15 cellular contexts compared by ENCODE assay signal in genomic region chr5:151665584-151665982, GRCh38. TPM values are rescaled to one million over a fixed set of nuclear protein-coding genes. Genes with fewer than 3 reads are reported as not detected.
DNase-seq lines count a peak whose midpoint lies in the region; ATAC-seq and TF ChIP-seq lines count a peak whose summit lies in the region.
"Had no signal": no experiment of that assay in that cellular context is flagged by ENCODE, and none has a peak within 500 bp of the region (broad histone marks: within the 10 kb centered on the region; RNA-seq: fewer than 3 reads in every experiment).

No MANE protein-coding gene starts in this region.

- no peaks in the 10 kb centered on the region for H3K9me3 ChIP-seq in mesenchymal stem cell (ENCODE audit: control insufficient read depth, low read length)

- no peak overlapping the region for H3K4me3 ChIP-seq in mesenchymal stem cell (ENCODE audit: insufficient read depth in 1 of 2, low read depth in 1 of 2, low read length in 2 of 2)
- H3K4me3 ChIP-seq: PC-9 had no signal

- H2AK5ac ChIP-seq in mesenchymal stem cell (ENCODE audit: low read length, severe bottlenecking) = no peak overlapping the region

- peaks cover 96% of the 10 kb centered on the region for H3K4me1 Mint-ChIP-seq in chondrocyte (ENCODE audit: low read depth)

- H3K4ac ChIP-seq in mesenchymal stem cell (ENCODE audit: low read depth in 1 of 2, low read length in 2 of 2) = no peak overlapping the region

- H2BK12ac ChIP-seq in mesenchymal stem cell (ENCODE audit: low read length in 2 of 2) = peak overlapping the region in 1 of 2 experiments; percentile 6

- WGBS in mesenchymal stem cell = 43% methylated on average over 2 of the region's 2 CpGs

- H4K91ac ChIP-seq in mesenchymal stem cell (ENCODE audit: low read length) = no peak overlapping the region

- H3K27me3 ChIP-seq in mesenchymal stem cell (ENCODE audit: control insufficient read depth in 1 of 2, insufficient read depth in 1 of 2, low read length in 2 of 2) = no peaks in the 10 kb centered on the region

- no peak overlapping the region for H2BK5ac ChIP-seq in mesenchymal stem cell (ENCODE audit: low read depth, low read length, poor library complexity, severe bottlenecking)

- peak overlapping the region; percentile 23 to 61 for H3K18ac ChIP-seq in mesenchymal stem cell (ENCODE audit: low read depth in 1 of 2, low read length in 2 of 2)

- no peak overlapping the region for H2BK15ac ChIP-seq in mesenchymal stem cell (ENCODE audit: low read depth, poor library complexity, severe bottlenecking)

- H2AFZ ChIP-seq in mesenchymal stem cell (ENCODE audit: low read depth, low read length) = no peak overlapping the region
- H2AFZ ChIP-seq: PC-9 had no signal

- H3K27ac ChIP-seq in mesenchymal stem cell (ENCODE audit: low read length, poor library complexity, severe bottlenecking) (peak overlapping the region; percentile 60), temporal lobe (ENCODE audit: low read depth, low read length) (peak overlapping the region; percentile 40)
- H3K27ac ChIP-seq: PC-9 had no signal

- H3K4me1 ChIP-seq in mesenchymal stem cell (ENCODE audit: control insufficient read depth, insufficient read depth, low read depth, low read length) = peaks cover 28% of the 10 kb centered on the region

- DNase-seq in NCI-H1092 (lab: John Stamatoyannopoulos, UW) (peak; percentile 2), chondrocyte (ENCODE audit: low spot score) (no peak), mesenchymal stem cell (no peak), cortex of kidney (lab: John Stamatoyannopoulos, UW) (no peak), medulla oblongata (ENCODE audit: extremely low spot score) (no peak)
- DNase-seq: activated CD4-positive, alpha-beta T cell treated with anti-CD3 and anti-CD28 coated beads, Interleukin-2, amount 50 U/mL, for 1 hour; CD4-positive, alpha-beta T cell; GF-D8; PC-9; T-helper 17 cell had no signal

- no peak overlapping the region for H3K4me2 ChIP-seq in mesenchymal stem cell (ENCODE audit: low read length, poor library complexity, severe bottlenecking)
- H3K4me2 ChIP-seq: PC-9 had no signal

- TF ChIP-seq CTCF in chondrocyte (IDR thresholded peaks at IDR 0.05) = no peak

- H3K4me3 Mint-ChIP-seq in chondrocyte (ENCODE audit: unreplicated experiment) = peak overlapping the region; percentile 10
- H3K4me3 Mint-ChIP-seq: activated T-helper 1 cell treated with anti-CD3 and anti-CD28 coated beads, Interleukin-12 subunit alpha, Interleukin-12 subunit beta, Interleukin-2, Interleukin-4 antibody, amounts not matched to agents 30 ng/mL and 10 ng/mL and 1 ng/mL, durations not matched to agents 14 hours and 24 hours and 36 hours; CD4-positive, alpha-beta T cell; T-helper 17 cell had no signal

- H3K27ac Mint-ChIP-seq in chondrocyte (ENCODE audit: unreplicated experiment) = peak overlapping the region; percentile 93
- H3K27ac Mint-ChIP-seq: activated T-helper 1 cell treated with anti-CD3 and anti-CD28 coated beads, Interleukin-12 subunit alpha, Interleukin-12 subunit beta, Interleukin-2, Interleukin-4 antibody, amounts not matched to agents 30 ng/mL and 10 ng/mL and 1 ng/mL, durations not matched to agents 14 hours and 24 hours and 36 hours; CD4-positive, alpha-beta T cell; T-helper 17 cell had no signal

- H4K8ac ChIP-seq in mesenchymal stem cell (ENCODE audit: low read length) = peak overlapping the region; percentile 1

- peaks cover 75 to 97% of the 10 kb centered on the region in 2 experiments for H3K36me3 ChIP-seq in mesenchymal stem cell (ENCODE audit: control insufficient read depth in 1 of 2, insufficient read depth in 2 of 2, low read depth in 1 of 2, low read length in 2 of 2)

- H3K23ac ChIP-seq in mesenchymal stem cell (ENCODE audit: low read length in 2 of 2) = no peak overlapping the region

- no peaks in the 10 kb centered on the region for H3K9me3 Mint-ChIP-seq in chondrocyte (ENCODE audit: low read depth)
- H3K9me3 Mint-ChIP-seq: activated T-helper 1 cell treated with anti-CD3 and anti-CD28 coated beads, Interleukin-12 subunit alpha, Interleukin-12 subunit beta, Interleukin-2, Interleukin-4 antibody, amounts not matched to agents 30 ng/mL and 10 ng/mL and 1 ng/mL, durations not matched to agents 14 hours and 24 hours and 36 hours; CD4-positive, alpha-beta T cell had no signal

- H3K14ac ChIP-seq in mesenchymal stem cell (ENCODE audit: low read length in 2 of 2) = no peak overlapping the region

- peak overlapping the region; percentile 74 for H3K9ac ChIP-seq in mesenchymal stem cell (ENCODE audit: low read length)

- peaks cover 79% of the 10 kb centered on the region for H3K36me3 Mint-ChIP-seq in chondrocyte (ENCODE audit: low read depth)

- no peak overlapping the region for H2BK120ac ChIP-seq in mesenchymal stem cell (ENCODE audit: low read depth, low read length)

- ATAC-seq in HG03095 (IDR thresholded peaks at IDR 0.05; ENCODE audit: unreplicated experiment) = no peak
- no peak for ATAC-seq in HG03571 (IDR thresholded peaks at IDR 0.05; ENCODE audit: unreplicated experiment)
- ATAC-seq: esophagus mucosa, T-helper 17 cell had no signal

- no peaks in the 10 kb centered on the region for H3K27me3 Mint-ChIP-seq in chondrocyte (ENCODE audit: low read depth)
- H3K27me3 Mint-ChIP-seq: CD4-positive, alpha-beta T cell had no signal

- H3K79me1 ChIP-seq in mesenchymal stem cell (replicated peaks; ENCODE audit: low read length, poor library complexity, severe bottlenecking) = peaks cover 9% of the 10 kb centered on the region

RNA-seq across cellular contexts. Expression of gene SPARC, which starts 21.1 kb away (rescaled TPM):
- total RNA-seq in chondrocyte = 19,093 to 24,474 TPM (median 24,306 TPM) in 3 replicates
- polyA plus RNA-seq in mesenchymal stem cell (2013, experiment 1 of 2) = 5,201 TPM
- polyA plus RNA-seq in mesenchymal stem cell (2013, experiment 2 of 2) = 4,942 TPM
- 124 TPM for total RNA-seq in temporal lobe
- total RNA-seq: activated T-helper 1 cell treated with anti-CD3 and anti-CD28 coated beads, Interleukin-12 subunit alpha, Interleukin-12 subunit beta, Interleukin-2, Interleukin-4 antibody, amounts not matched to agents 30 ng/mL and 10 ng/mL and 1 ng/mL, durations not matched to agents 14 hours and 24 hours and 36 hours had no signal

Comparison
In these comparisons a context has a peak if more than half of its experiments do, and no peak if none do; other contexts are left out.
1. RNA of gene SPARC, which starts 21.1 kb away (total RNA-seq): 19,093 to 24,474 TPM in chondrocyte; 124 TPM in temporal lobe (single experiment); every median in the first group is over 100 times any median in the second.